In the genomic region with DNA sequence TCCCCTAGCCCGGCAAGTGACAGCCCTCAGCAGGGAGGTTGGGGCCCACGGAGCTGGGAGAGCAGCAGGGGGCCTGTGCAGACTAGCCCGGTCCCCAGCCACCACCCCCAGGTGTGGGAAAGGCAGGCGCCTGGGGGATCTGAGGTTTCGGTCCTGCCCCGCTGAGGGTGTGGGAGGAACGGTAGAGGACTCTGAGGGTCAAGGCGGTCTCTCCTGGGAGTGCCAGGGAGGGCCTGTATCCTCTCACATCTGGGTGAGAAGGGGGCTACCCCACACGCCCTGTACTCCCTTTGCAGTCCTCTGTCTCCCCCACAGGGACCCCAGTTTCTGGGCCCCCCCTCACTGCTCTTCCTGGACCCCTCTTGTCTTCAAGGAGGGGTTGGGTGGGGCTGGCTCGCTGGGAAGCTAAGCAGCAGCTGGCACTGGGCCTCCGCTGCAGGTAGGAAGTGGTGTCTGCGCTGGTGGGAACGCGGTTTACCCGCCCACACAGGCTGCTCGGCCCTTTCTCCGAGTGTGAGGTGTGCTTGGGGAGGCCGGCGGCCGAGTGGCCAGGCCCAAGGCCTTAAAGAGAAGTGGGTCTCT, we compare ENCODE assay signal across 2 cellular contexts.
TF ChIP-seq lines count a peak whose summit lies in the region.

No MANE protein-coding gene starts in this region.

TF ChIP-seq in SK-N-SH, 30 proteins besides CTCF, POLR2A, EP300 and RAD21:
- TF ChIP-seq EZH2phosphoT487 (IDR thresholded peaks at IDR 0.05; ENCODE audit: borderline replicate concordance, low read depth) (no peak), CHD2 (IDR thresholded peaks at IDR 0.05; ENCODE audit: low read length, partially characterized antibody) (no peak), SIN3A (IDR thresholded peaks at IDR 0.05; ENCODE audit: borderline replicate concordance, low read depth, low read length) (no peak), RXRA (IDR thresholded peaks at IDR 0.05; ENCODE audit: borderline replicate concordance, low read depth) (no peak), RFX5 (IDR thresholded peaks at IDR 0.05; ENCODE audit: low read length) (no peak), SMC3 (IDR thresholded peaks at IDR 0.05; ENCODE audit: low read depth, low read length) (no peak), GATA2 (CRISPR knock-in tag; IDR thresholded peaks at IDR 0.05) (no peak), NRF1 (IDR thresholded peaks at IDR 0.05; ENCODE audit: low read depth, low read length) (no peak), FOXM1 (IDR thresholded peaks at IDR 0.05; ENCODE audit: low read depth) (no peak), TAF1 (IDR thresholded peaks at IDR 0.05; ENCODE audit: borderline replicate concordance, low read depth, low read length) (no peak), YY1 (IDR thresholded peaks at IDR 0.05; ENCODE audit: low read depth) (no peak), GABPA (IDR thresholded peaks at IDR 0.05; ENCODE audit: low read depth) (no peak), FOSL2 (IDR thresholded peaks at IDR 0.05; ENCODE audit: borderline replicate concordance, low read depth) (no peak), MXI1 (IDR thresholded peaks at IDR 0.05; ENCODE audit: low read depth, low read length) (no peak)
- TF ChIP-seq, protein P1, sequence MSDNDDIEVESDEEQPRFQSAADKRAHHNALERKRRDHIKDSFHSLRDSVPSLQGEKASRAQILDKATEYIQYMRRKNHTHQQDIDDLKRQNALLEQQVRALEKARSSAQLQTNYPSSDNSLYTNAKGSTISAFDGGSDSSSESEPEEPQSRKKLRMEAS (IDR thresholded peaks at IDR 0.05; ENCODE audit: low read depth) = no peak
- TF ChIP-seq, protein P2, sequence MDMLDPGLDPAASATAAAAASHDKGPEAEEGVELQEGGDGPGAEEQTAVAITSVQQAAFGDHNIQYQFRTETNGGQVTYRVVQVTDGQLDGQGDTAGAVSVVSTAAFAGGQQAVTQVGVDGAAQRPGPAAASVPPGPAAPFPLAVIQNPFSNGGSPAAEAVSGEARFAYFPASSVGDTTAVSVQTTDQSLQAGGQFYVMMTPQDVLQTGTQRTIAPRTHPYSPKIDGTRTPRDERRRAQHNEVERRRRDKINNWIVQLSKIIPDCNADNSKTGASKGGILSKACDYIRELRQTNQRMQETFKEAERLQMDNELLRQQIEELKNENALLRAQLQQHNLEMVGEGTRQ (IDR thresholded peaks at IDR 0.05; ENCODE audit: borderline replicate concordance, low read depth, low read length) = no peak
- TF ChIP-seq, protein P3, sequence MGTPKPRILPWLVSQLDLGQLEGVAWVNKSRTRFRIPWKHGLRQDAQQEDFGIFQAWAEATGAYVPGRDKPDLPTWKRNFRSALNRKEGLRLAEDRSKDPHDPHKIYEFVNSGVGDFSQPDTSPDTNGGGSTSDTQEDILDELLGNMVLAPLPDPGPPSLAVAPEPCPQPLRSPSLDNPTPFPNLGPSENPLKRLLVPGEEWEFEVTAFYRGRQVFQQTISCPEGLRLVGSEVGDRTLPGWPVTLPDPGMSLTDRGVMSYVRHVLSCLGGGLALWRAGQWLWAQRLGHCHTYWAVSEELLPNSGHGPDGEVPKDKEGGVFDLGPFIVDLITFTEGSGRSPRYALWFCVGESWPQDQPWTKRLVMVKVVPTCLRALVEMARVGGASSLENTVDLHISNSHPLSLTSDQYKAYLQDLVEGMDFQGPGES (IDR thresholded peaks at IDR 0.05; ENCODE audit: low read depth, low read length) = no peak
- TF ChIP-seq, protein P4, sequence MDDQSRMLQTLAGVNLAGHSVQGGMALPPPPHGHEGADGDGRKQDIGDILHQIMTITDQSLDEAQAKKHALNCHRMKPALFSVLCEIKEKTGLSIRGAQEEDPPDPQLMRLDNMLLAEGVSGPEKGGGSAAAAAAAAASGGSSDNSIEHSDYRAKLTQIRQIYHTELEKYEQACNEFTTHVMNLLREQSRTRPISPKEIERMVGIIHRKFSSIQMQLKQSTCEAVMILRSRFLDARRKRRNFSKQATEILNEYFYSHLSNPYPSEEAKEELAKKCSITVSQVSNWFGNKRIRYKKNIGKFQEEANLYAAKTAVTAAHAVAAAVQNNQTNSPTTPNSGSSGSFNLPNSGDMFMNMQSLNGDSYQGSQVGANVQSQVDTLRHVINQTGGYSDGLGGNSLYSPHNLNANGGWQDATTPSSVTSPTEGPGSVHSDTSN (IDR thresholded peaks at IDR 0.05) = no peak
- TF ChIP-seq, protein P5, sequence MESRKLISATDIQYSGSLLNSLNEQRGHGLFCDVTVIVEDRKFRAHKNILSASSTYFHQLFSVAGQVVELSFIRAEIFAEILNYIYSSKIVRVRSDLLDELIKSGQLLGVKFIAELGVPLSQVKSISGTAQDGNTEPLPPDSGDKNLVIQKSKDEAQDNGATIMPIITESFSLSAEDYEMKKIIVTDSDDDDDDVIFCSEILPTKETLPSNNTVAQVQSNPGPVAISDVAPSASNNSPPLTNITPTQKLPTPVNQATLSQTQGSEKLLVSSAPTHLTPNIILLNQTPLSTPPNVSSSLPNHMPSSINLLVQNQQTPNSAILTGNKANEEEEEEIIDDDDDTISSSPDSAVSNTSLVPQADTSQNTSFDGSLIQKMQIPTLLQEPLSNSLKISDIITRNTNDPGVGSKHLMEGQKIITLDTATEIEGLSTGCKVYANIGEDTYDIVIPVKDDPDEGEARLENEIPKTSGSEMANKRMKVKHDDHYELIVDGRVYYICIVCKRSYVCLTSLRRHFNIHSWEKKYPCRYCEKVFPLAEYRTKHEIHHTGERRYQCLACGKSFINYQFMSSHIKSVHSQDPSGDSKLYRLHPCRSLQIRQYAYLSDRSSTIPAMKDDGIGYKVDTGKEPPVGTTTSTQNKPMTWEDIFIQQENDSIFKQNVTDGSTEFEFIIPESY (IDR thresholded peaks at IDR 0.05; ENCODE audit: borderline replicate concordance, low read depth) = no peak

TF ChIP-seq in SK-N-SH treated with all-trans-retinoic acid at 6 μM for 48 hours, 23 proteins besides CTCF, POLR2A, EP300 and RAD21:
- no peak for TF ChIP-seq ZNF8 (CRISPR knock-in tag; IDR thresholded peaks at IDR 0.05)
- TF ChIP-seq ZNF565 (CRISPR knock-in tag; conservative IDR thresholded peaks at IDR 0.05; ENCODE audit: low read depth) = no peak
- no peak for TF ChIP-seq TCF4 (CRISPR knock-in tag; IDR thresholded peaks at IDR 0.05; ENCODE audit: borderline replicate concordance)
- TF ChIP-seq, protein P6, sequence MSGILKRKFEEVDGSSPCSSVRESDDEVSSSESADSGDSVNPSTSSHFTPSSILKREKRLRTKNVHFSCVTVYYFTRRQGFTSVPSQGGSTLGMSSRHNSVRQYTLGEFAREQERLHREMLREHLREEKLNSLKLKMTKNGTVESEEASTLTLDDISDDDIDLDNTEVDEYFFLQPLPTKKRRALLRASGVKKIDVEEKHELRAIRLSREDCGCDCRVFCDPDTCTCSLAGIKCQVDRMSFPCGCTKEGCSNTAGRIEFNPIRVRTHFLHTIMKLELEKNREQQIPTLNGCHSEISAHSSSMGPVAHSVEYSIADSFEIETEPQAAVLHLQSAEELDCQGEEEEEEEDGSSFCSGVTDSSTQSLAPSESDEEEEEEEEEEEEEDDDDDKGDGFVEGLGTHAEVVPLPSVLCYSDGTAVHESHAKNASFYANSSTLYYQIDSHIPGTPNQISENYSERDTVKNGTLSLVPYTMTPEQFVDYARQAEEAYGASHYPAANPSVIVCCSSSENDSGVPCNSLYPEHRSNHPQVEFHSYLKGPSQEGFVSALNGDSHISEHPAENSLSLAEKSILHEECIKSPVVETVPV (CRISPR knock-in tag; IDR thresholded peaks at IDR 0.05) = no peak
- TF ChIP-seq OSR1 (CRISPR knock-in tag; IDR thresholded peaks at IDR 0.05) = no peak
- TF ChIP-seq ZC3H10 (CRISPR knock-in tag; IDR thresholded peaks at IDR 0.05) = no peak
- TF ChIP-seq BACH2 (CRISPR knock-in tag; IDR thresholded peaks at IDR 0.05; ENCODE audit: borderline replicate concordance) = no peak
- TF ChIP-seq RARB (CRISPR knock-in tag; IDR thresholded peaks at IDR 0.05) = no peak
- no peak for TF ChIP-seq GLIS3 (CRISPR knock-in tag; IDR thresholded peaks at IDR 0.05)
- no peak for TF ChIP-seq ZFP3 (CRISPR knock-in tag; IDR thresholded peaks at IDR 0.05)
- TF ChIP-seq, protein P7, sequence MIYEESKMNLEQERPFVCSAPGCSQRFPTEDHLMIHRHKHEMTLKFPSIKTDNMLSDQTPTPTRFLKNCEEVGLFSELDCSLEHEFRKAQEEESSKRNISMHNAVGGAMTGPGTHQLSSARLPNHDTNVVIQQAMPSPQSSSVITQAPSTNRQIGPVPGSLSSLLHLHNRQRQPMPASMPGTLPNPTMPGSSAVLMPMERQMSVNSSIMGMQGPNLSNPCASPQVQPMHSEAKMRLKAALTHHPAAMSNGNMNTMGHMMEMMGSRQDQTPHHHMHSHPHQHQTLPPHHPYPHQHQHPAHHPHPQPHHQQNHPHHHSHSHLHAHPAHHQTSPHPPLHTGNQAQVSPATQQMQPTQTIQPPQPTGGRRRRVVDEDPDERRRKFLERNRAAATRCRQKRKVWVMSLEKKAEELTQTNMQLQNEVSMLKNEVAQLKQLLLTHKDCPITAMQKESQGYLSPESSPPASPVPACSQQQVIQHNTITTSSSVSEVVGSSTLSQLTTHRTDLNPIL (CRISPR knock-in tag; IDR thresholded peaks at IDR 0.05; ENCODE audit: low read depth) = no peak
- TF ChIP-seq ZNF70 (CRISPR knock-in tag; IDR thresholded peaks at IDR 0.05) = no peak
- TF ChIP-seq ESRRG (CRISPR knock-in tag; IDR thresholded peaks at IDR 0.05) = no peak
- TF ChIP-seq SNAI2 (CRISPR knock-in tag; IDR thresholded peaks at IDR 0.05) = no peak
- TF ChIP-seq, protein P8, sequence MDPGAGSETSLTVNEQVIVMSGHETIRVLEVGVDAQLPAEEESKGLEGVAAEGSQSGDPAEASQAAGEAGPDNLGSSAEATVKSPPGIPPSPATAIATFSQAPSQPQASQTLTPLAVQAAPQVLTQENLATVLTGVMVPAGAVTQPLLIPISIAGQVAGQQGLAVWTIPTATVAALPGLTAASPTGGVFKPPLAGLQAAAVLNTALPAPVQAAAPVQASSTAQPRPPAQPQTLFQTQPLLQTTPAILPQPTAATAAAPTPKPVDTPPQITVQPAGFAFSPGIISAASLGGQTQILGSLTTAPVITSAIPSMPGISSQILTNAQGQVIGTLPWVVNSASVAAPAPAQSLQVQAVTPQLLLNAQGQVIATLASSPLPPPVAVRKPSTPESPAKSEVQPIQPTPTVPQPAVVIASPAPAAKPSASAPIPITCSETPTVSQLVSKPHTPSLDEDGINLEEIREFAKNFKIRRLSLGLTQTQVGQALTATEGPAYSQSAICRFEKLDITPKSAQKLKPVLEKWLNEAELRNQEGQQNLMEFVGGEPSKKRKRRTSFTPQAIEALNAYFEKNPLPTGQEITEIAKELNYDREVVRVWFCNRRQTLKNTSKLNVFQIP (CRISPR knock-in tag; IDR thresholded peaks at IDR 0.05; ENCODE audit: borderline replicate concordance, low read depth) = no peak
TF ChIP-seq in SK-N-SH treated with all-trans-retinoic acid at 6 μM for 48 hours: peak in this region for 0.
